In the genomic region with DNA sequence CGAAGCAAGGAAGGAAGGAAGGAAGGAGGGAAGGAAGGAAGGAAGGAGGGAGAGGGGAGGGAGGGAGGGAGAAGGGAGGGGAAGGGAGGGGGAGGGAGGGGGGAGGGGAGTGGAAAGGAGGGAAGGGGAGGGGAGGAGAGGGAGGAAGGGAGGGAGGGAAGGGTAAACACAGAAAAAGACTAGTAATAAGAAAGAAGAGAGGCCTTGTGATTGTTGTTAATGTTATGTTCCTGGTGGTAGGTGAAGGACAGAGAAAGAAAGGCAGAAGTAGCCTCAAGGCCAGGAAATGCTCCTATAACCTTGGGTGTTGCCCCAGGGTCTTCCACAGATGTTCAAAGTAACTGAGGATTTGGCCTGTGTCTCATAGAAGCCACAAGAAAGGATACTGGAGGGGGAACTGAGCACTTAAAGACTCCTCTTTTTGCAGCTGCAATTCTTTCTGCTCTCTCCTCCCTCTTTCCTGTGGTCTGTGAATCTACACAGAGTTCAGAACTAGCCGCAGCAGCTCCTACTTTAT, we compare ENCODE assay signal across 17 cellular contexts.
DNase-seq lines count a peak whose midpoint lies in the region; ATAC-seq and TF ChIP-seq lines count a peak whose summit lies in the region.
"Had no signal": no experiment of that assay in that cellular context is flagged by ENCODE, and none has a peak within 500 bp of the region (broad histone marks: within the 10 kb centered on the region; RNA-seq: fewer than 3 reads in every experiment).

No MANE protein-coding gene starts in this region.

- TF ChIP-seq CTCF in H9 (conservative IDR thresholded peaks at IDR 0.05) (no peak), neural crest cell (conservative IDR thresholded peaks at IDR 0.05) (no peak), CD14-positive monocyte (IDR thresholded peaks at IDR 0.05) (no peak)

- H3K4me3 Mint-ChIP-seq in activated naive CD8-positive, alpha-beta T cell treated with anti-CD3 and anti-CD28 coated beads for 36 hours: no peak overlapping the region
- no peak overlapping the region for H3K4me3 Mint-ChIP-seq in activated naive CD8-positive, alpha-beta T cell treated with anti-CD3 and anti-CD28 coated beads, Interleukin-2, amount 50 U/mL, for 24 hours
- no peak overlapping the region for H3K4me3 Mint-ChIP-seq in H9
- H3K4me3 Mint-ChIP-seq in neural crest cell: no peak overlapping the region
- H3K4me3 Mint-ChIP-seq in CD14-positive monocyte: no peak overlapping the region
- H3K4me3 Mint-ChIP-seq: CD4-positive, alpha-beta memory T cell; HFFc6 had no signal

- H4K5ac ChIP-seq in H9 (ENCODE audit: insufficient read length, low read depth, low read length): no peak overlapping the region

- H3T11ph ChIP-seq in H9 (ENCODE audit: low read length): no peak overlapping the region

- H3K27ac Mint-ChIP-seq in activated naive CD8-positive, alpha-beta T cell treated with anti-CD3 and anti-CD28 coated beads for 36 hours: peak overlapping the region; percentile 34
- no peak overlapping the region for H3K27ac Mint-ChIP-seq in activated naive CD8-positive, alpha-beta T cell treated with anti-CD3 and anti-CD28 coated beads, Interleukin-2, amount 50 U/mL, for 24 hours
- H3K27ac Mint-ChIP-seq in H9 (peak overlapping the region in 2 of 3 experiments; percentile 53 to 87; a peak in 4 of 7 replicates), neural crest cell (ENCODE audit: unreplicated experiment) (peak overlapping the region; percentile 83), CD14-positive monocyte (peak overlapping the region in 1 of 7 donors; percentile 9)
- H3K27ac Mint-ChIP-seq: CD4-positive, alpha-beta memory T cell; HFFc6 had no signal

- H3K27me3 ChIP-seq in H9 (ENCODE audit: insufficient read depth, low read length): no peaks in the 10 kb centered on the region

- H3K4me1 Mint-ChIP-seq in activated naive CD8-positive, alpha-beta T cell treated with anti-CD3 and anti-CD28 coated beads for 36 hours: no peaks in the 10 kb centered on the region
- no peaks in the 10 kb centered on the region for H3K4me1 Mint-ChIP-seq in activated naive CD8-positive, alpha-beta T cell treated with anti-CD3 and anti-CD28 coated beads, Interleukin-2, amount 50 U/mL, for 24 hours
- H3K4me1 Mint-ChIP-seq in H9 (peaks cover 27 to 28% of the 10 kb centered on the region in 2 experiments), neural crest cell (peaks cover 24% of the 10 kb centered on the region), CD14-positive monocyte (no peaks in the 10 kb centered on the region)
- H3K4me1 Mint-ChIP-seq: CD4-positive, alpha-beta memory T cell had no signal

- no peaks in the 10 kb centered on the region for H3K9me3 ChIP-seq in H9 (ENCODE audit: control insufficient read depth, low read depth, low read length)

- H3K79me1 ChIP-seq in H9 (ENCODE audit: insufficient read depth, low read depth, low read length, poor library complexity, severe bottlenecking): no peaks in the 10 kb centered on the region

- H3K23me2 ChIP-seq in H9 (ENCODE audit: insufficient read length, low read depth, low read length, poor library complexity, severe bottlenecking): no peaks in the 10 kb centered on the region

- no peak overlapping the region for H2BK120ac ChIP-seq in H9 (ENCODE audit: low read depth, low read length, poor library complexity, severe bottlenecking)

- H4K8ac ChIP-seq in H9 (replicated peaks; ENCODE audit: insufficient read length, low read depth, low read length): no peak overlapping the region

- intact Hi-C loops in CD14-positive monocyte (cut with micrococcal nuclease): no loop called here

- no peak overlapping the region for H2BK5ac ChIP-seq in H9 (ENCODE audit: insufficient read length, low read length)

- no peaks in the 10 kb centered on the region for H3K36me3 Mint-ChIP-seq in activated naive CD8-positive, alpha-beta T cell treated with anti-CD3 and anti-CD28 coated beads for 36 hours
- no peaks in the 10 kb centered on the region for H3K36me3 Mint-ChIP-seq in activated naive CD8-positive, alpha-beta T cell treated with anti-CD3 and anti-CD28 coated beads, Interleukin-2, amount 50 U/mL, for 24 hours (ENCODE audit: low read depth)
- no peaks in the 10 kb centered on the region for H3K36me3 Mint-ChIP-seq in H9 (ENCODE audit: insufficient read depth in 1 of 3, low read depth in 3 of 3)
- no peaks in the 10 kb centered on the region for H3K36me3 Mint-ChIP-seq in neural crest cell (ENCODE audit: low read depth)
- H3K36me3 Mint-ChIP-seq in CD14-positive monocyte: no peaks in the 10 kb centered on the region
- H3K36me3 Mint-ChIP-seq: CD4-positive, alpha-beta memory T cell had no signal

- no peak overlapping the region for H3K9ac ChIP-seq in H9 (ENCODE audit: extremely low read depth, insufficient read length, low read length)

- no peak overlapping the region for H3K14ac ChIP-seq in H9 (ENCODE audit: insufficient read depth, low read length)

- H4K91ac ChIP-seq in H9 (ENCODE audit: insufficient read length, low read depth, low read length): no peak overlapping the region

- no CpG with 5 or more reads among the region's 2 CpGs for WGBS in H9 (ENCODE audit: extremely low coverage, insufficient read length, low lambda C conversion rate)

- no peaks in the 10 kb centered on the region for H3K79me2 ChIP-seq in H9 (ENCODE audit: insufficient read depth, low read length)

- no peak overlapping the region for H3K56ac ChIP-seq in H9 (ENCODE audit: insufficient read length, low read depth, low read length)

- no peaks in the 10 kb centered on the region; the same call in none of the 2 replicates for H3K4me1 ChIP-seq in H9 (ENCODE audit: insufficient read depth, low read length)

- H3K23ac ChIP-seq in H9 (ENCODE audit: insufficient read length, low read depth, low read length): no peak overlapping the region

- H2AK5ac ChIP-seq in H9 (ENCODE audit: insufficient read length, low read length): no peak overlapping the region

- no peak overlapping the region for H2BK15ac ChIP-seq in H9 (ENCODE audit: low read depth, low read length)

- H2BK12ac ChIP-seq in H9 (ENCODE audit: insufficient read length, low read depth, low read length): no peak overlapping the region

- DNase-seq in activated naive CD8-positive, alpha-beta T cell treated with anti-CD3 and anti-CD28 coated beads for 36 hours: no peak
- DNase-seq in activated naive CD8-positive, alpha-beta T cell treated with anti-CD3 and anti-CD28 coated beads, Interleukin-2, amount 50 U/mL, for 24 hours: no peak
- DNase-seq in H9 (no peak), RPMI7951 (ENCODE audit: low read depth) (peak; percentile 55), neural crest cell (ENCODE audit: low read depth, low spot score) (no peak), CD14-positive monocyte (ENCODE audit: low spot score) (no peak), GDM1 (lab: John Stamatoyannopoulos, UW) (no peak)
- DNase-seq: AML-193; C1 segment of cervical spinal cord; CD4-positive, alpha-beta memory T cell; DMS79; EL; HCEC 1CT; HFFc6 had no signal

- H3K27me3 Mint-ChIP-seq in activated naive CD8-positive, alpha-beta T cell treated with anti-CD3 and anti-CD28 coated beads for 36 hours: no peaks in the 10 kb centered on the region
- H3K27me3 Mint-ChIP-seq in activated naive CD8-positive, alpha-beta T cell treated with anti-CD3 and anti-CD28 coated beads, Interleukin-2, amount 50 U/mL, for 24 hours: no peaks in the 10 kb centered on the region
- H3K27me3 Mint-ChIP-seq in H9 (ENCODE audit: low read depth) (no peaks in the 10 kb centered on the region), neural crest cell (ENCODE audit: low read depth) (no peaks in the 10 kb centered on the region), CD14-positive monocyte (ENCODE audit: low read depth in 3 of 3) (no peaks in the 10 kb centered on the region)
- H3K27me3 Mint-ChIP-seq: CD4-positive, alpha-beta memory T cell had no signal

- no peak overlapping the region for H3K4ac ChIP-seq in H9 (ENCODE audit: low read depth, low read length)

- H3K27ac ChIP-seq in H9 (ENCODE audit: insufficient read length, low read depth, low read length): no peak overlapping the region
- H3K27ac ChIP-seq: 22Rv1 had no signal

- no peak overlapping the region for H2AFZ ChIP-seq in H9 (ENCODE audit: low read length)

- no peak overlapping the region for H3K4me2 ChIP-seq in H9 (ENCODE audit: insufficient read depth, insufficient read length, low read length)

- no peaks in the 10 kb centered on the region for H4K20me1 ChIP-seq in H9 (ENCODE audit: control insufficient read depth, insufficient read depth, insufficient read length)

- H3K9me3 Mint-ChIP-seq in activated naive CD8-positive, alpha-beta T cell treated with anti-CD3 and anti-CD28 coated beads for 36 hours: no peaks in the 10 kb centered on the region
- peaks cover 3% of the 10 kb centered on the region for H3K9me3 Mint-ChIP-seq in activated naive CD8-positive, alpha-beta T cell treated with anti-CD3 and anti-CD28 coated beads, Interleukin-2, amount 50 U/mL, for 24 hours
- H3K9me3 Mint-ChIP-seq in H9 (no peaks in the 10 kb centered on the region), neural crest cell (no peaks in the 10 kb centered on the region), CD14-positive monocyte (peaks cover 0 to 5% (median 4%) of the 10 kb centered on the region in 7 donors)
- H3K9me3 Mint-ChIP-seq: HFFc6 had no signal

- no peak for ATAC-seq in activated naive CD8-positive, alpha-beta T cell treated with anti-CD3 and anti-CD28 coated beads, Interleukin-2, amount 50 U/mL, for 24 hours
- ATAC-seq in HG03442 (IDR thresholded peaks at IDR 0.05; ENCODE audit: unreplicated experiment): no peak
- ATAC-seq: K562 had no signal

- H2BK20ac ChIP-seq in H9 (ENCODE audit: low read depth, low read length, poor library complexity, severe bottlenecking): no peak overlapping the region

- H3K18ac ChIP-seq in H9 (ENCODE audit: insufficient read length, low read depth, low read length): no peak overlapping the region
